ENCODE assay signal across 8 cellular contexts in the genomic region with DNA sequence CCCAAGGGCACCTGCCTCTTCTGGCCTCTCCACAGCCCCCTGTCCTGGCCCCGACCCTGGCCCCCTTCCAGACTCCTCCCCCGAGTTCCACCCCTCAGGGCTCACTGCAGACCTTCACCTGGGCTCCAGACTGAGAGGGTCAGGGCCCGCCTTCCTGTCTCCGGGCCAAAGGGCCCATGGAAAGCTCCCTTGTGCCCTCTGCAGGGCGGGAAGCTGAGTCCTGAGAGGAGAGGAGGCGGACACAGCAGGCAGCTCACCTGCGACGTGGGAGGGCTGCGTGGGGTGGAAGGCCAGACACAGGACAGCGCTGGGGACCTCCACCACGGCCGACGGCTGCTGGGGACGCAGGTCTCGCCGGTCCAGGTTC. TPM values are rescaled to one million over a fixed set of nuclear protein-coding genes. Genes with fewer than 3 reads are reported as not detected.
DNase-seq lines count a peak whose midpoint lies in the region; ATAC-seq lines count a peak whose summit lies in the region.

No MANE protein-coding gene starts in this region.

- H3K4me3 ChIP-seq in H7 (ENCODE audit: insufficient read depth, low read depth, low read length) (no peak overlapping the region), SJCRH30 (peak overlapping the region; percentile 27), skeletal muscle tissue (ENCODE audit: low read length in 3 of 3) (no peak overlapping the region)

- intact Hi-C loops in left ventricle myocardium superior (cut with micrococcal nuclease) = no loop called here

- H3K9me3 ChIP-seq in SJCRH30 (replicated peaks) (no peaks in the 10 kb centered on the region), skeletal muscle tissue (ENCODE audit: control insufficient read depth in 3 of 3, low read length in 3 of 3) (no peaks in the 10 kb centered on the region)

- H3K27me3 ChIP-seq in H7 (ENCODE audit: control insufficient read depth, insufficient read depth, low read length) = no peaks in the 10 kb centered on the region
- H3K27me3 ChIP-seq in SJCRH30 = no peaks in the 10 kb centered on the region
- H3K27me3 ChIP-seq in skeletal muscle tissue (ENCODE audit: control insufficient read depth in 3 of 3, insufficient read depth in 3 of 3, low read length in 3 of 3) = no peaks in the 10 kb centered on the region

- peak; percentile 93 for DNase-seq in H7
- peak; percentile 53 to 63 for DNase-seq in SJCRH30
- DNase-seq in left ventricle myocardium superior = peak; percentile 86
- DNase-seq in Kasumi-1 (lab: John Stamatoyannopoulos, UW) = no peak
- no peak for DNase-seq in DMS153 (lab: John Stamatoyannopoulos, UW)

- H3K36me3 ChIP-seq in H7 (replicated peaks; ENCODE audit: control insufficient read depth, insufficient read depth, low read length) (peaks cover 17% of the 10 kb centered on the region), SJCRH30 (peaks cover 30% of the 10 kb centered on the region), skeletal muscle tissue (ENCODE audit: control insufficient read depth in 3 of 3, insufficient read depth in 3 of 3, low read length in 3 of 3) (peaks cover 25 to 28% (median 27%) of the 10 kb centered on the region in 3 donors)

- peak overlapping the region; percentile 95 for H3K27ac ChIP-seq in SJCRH30
- peak overlapping the region; percentile 69 for H3K27ac ChIP-seq in skeletal muscle tissue (ENCODE audit: low read depth, low read length)

- ATAC-seq in left ventricle myocardium superior = peak; percentile 78
- ATAC-seq in HG02938 (IDR thresholded peaks at IDR 0.05; ENCODE audit: unreplicated experiment) = no peak
- no peak for ATAC-seq in GM21717 (IDR thresholded peaks at IDR 0.05; ENCODE audit: unreplicated experiment)

- peak overlapping the region in 1 of 3 donors; percentile 62 for H3K9ac ChIP-seq in skeletal muscle tissue (ENCODE audit: low read depth in 1 of 3, low read length in 3 of 3)

- peaks cover 18% of the 10 kb centered on the region for H3K4me1 ChIP-seq in SJCRH30
- H3K4me1 ChIP-seq in skeletal muscle tissue (ENCODE audit: control insufficient read depth in 3 of 3, insufficient read depth in 3 of 3, low read length in 3 of 3) = peaks cover 15 to 19% (median 19%) of the 10 kb centered on the region in 3 donors

RNA-seq across cellular contexts. Expression of a gene that starts 20.6 kb away (rescaled TPM):
- 82.3 and 113 TPM in 2 replicates for total RNA-seq in H7 (2014; rRNA removed; shearing (Covaris generic))
- total RNA-seq in SJCRH30 (2014; rRNA removed; shearing (Covaris generic)) = 58.3 and 61.5 TPM in 2 replicates
- total RNA-seq in left ventricle myocardium superior (36.8 TPM), skeletal muscle tissue (31.8 TPM)

RNA-seq across cellular contexts. Expression of a gene that starts 53.0 kb away (rescaled TPM):
- 798 and 1,235 TPM in 2 replicates for total RNA-seq in H7 (2014; rRNA removed; shearing (Covaris generic))
- total RNA-seq in SJCRH30 (2014; rRNA removed; shearing (Covaris generic)) = 1,089 and 1,149 TPM in 2 replicates
- total RNA-seq in left ventricle myocardium superior = 201 TPM
- 336 TPM for total RNA-seq in skeletal muscle tissue

Comparison
In these comparisons a context has a peak if more than half of its experiments do, and no peak if none do; other contexts are left out.
1. DNase-seq: peak in H7 (single experiment), SJCRH30 (2 of 2) and left ventricle myocardium superior (single experiment); none in Kasumi-1 (0 of 2) and DMS153 (single experiment).